1 cellular context compared by ENCODE assay signal in genomic region chr11:113623114-113623513, GRCh38.
TF ChIP-seq lines count a peak whose summit lies in the region.

No MANE protein-coding gene starts in this region.

TF ChIP-seq in K562, 482 proteins besides CTCF, POLR2A, EP300 and RAD21 (continued from another document):
- TF ChIP-seq ZNF766 (CRISPR knock-in tag; conservative IDR thresholded peaks at IDR 0.05) (no peak), MECOM (CRISPR knock-in tag; IDR thresholded peaks at IDR 0.05) (no peak), SMARCA4 (IDR thresholded peaks at IDR 0.05) (peak; percentile 67; the same call in 1 of the 2 replicates), MTF1 (CRISPR knock-in tag; IDR thresholded peaks at IDR 0.05; ENCODE audit: borderline replicate concordance) (no peak), THAP12 (CRISPR knock-in tag; IDR thresholded peaks at IDR 0.05) (no peak), PKNOX1 (IDR thresholded peaks at IDR 0.05) (no peak), ZKSCAN8 (CRISPR knock-in tag; IDR thresholded peaks at IDR 0.05) (no peak), ZNF511 (CRISPR knock-in tag; IDR thresholded peaks at IDR 0.05) (no peak), NFXL1 (CRISPR knock-in tag; IDR thresholded peaks at IDR 0.05) (no peak), MIER1 (IDR thresholded peaks at IDR 0.05; ENCODE audit: low read depth) (no peak), FOSL1 (tag; conservative IDR thresholded peaks at IDR 0.05) (peak; percentile 54), TCF7 (IDR thresholded peaks at IDR 0.05; ENCODE audit: borderline replicate concordance) (no peak), ZKSCAN1 (IDR thresholded peaks at IDR 0.05; ENCODE audit: low read depth, low read length) (no peak), BRD9 (IDR thresholded peaks at IDR 0.05; ENCODE audit: low read depth, partially characterized antibody) (no peak), SMARCC2 (IDR thresholded peaks at IDR 0.05; ENCODE audit: low read depth) (0 out of 2 replicates have a peak, but pooled peaks have one; percentile 20), PTTG1 (tag; IDR thresholded peaks at IDR 0.05; ENCODE audit: low read depth) (no peak), SRSF3 (IDR thresholded peaks at IDR 0.05; ENCODE audit: insufficient read depth, low read length) (no peak), ZBTB12 (CRISPR knock-in tag; IDR thresholded peaks at IDR 0.05) (no peak), THRAP3 (IDR thresholded peaks at IDR 0.05; ENCODE audit: borderline replicate concordance) (no peak), HMG20A (CRISPR knock-in tag; conservative IDR thresholded peaks at IDR 0.05) (no peak), XRCC5 (IDR thresholded peaks at IDR 0.05; ENCODE audit: low read depth, low read length) (no peak), ARID1B (IDR thresholded peaks at IDR 0.05) (peak; percentile 83), CBFA2T2 (conservative IDR thresholded peaks at IDR 0.05) (peak; percentile 57), FOXP4 (CRISPR knock-in tag; IDR thresholded peaks at IDR 0.05; ENCODE audit: borderline replicate concordance) (no peak), ZNF589 (CRISPR knock-in tag; IDR thresholded peaks at IDR 0.05; ENCODE audit: low read depth) (no peak), NRF1 (conservative IDR thresholded peaks at IDR 0.05 in 1 of 2, IDR thresholded peaks at IDR 0.05 in 1 of 2) (no peak), ZNF3 (CRISPR knock-in tag; IDR thresholded peaks at IDR 0.05) (no peak), ESRRB (CRISPR knock-in tag; IDR thresholded peaks at IDR 0.05; ENCODE audit: borderline replicate concordance) (no peak), CTBP1 (IDR thresholded peaks at IDR 0.05; ENCODE audit: borderline replicate concordance) (peak; percentile 13; the same call in 1 of the 2 replicates), ZNF583 (CRISPR knock-in tag; IDR thresholded peaks at IDR 0.05) (no peak), RBBP5 (IDR thresholded peaks at IDR 0.05; ENCODE audit: borderline replicate concordance, insufficient read depth, low read length, poor library complexity, severe bottlenecking) (no peak), FOXA3 (CRISPR knock-in tag; conservative IDR thresholded peaks at IDR 0.05 in 1 of 2, IDR thresholded peaks at IDR 0.05 in 1 of 2) (peak in 1 of 2 experiments; percentile 86; a peak in 2 of 4 replicates), SREBF1 (IDR thresholded peaks at IDR 0.05; ENCODE audit: borderline replicate concordance, low read depth, low read length) (no peak), GATA2 (CRISPR knock-in tag; IDR thresholded peaks at IDR 0.05) (no peak), ARHGAP35 (IDR thresholded peaks at IDR 0.05; ENCODE audit: partially characterized antibody) (no peak), TAF1 (IDR thresholded peaks at IDR 0.05; ENCODE audit: control insufficient read depth, extremely low read depth, insufficient read depth, low read length, severe bottlenecking) (no peak), KAT8 (IDR thresholded peaks at IDR 0.05; ENCODE audit: low read depth) (no peak), THRB (CRISPR knock-in tag; conservative IDR thresholded peaks at IDR 0.05) (no peak)
